8 cellular contexts compared by ENCODE assay signal in the genomic region with DNA sequence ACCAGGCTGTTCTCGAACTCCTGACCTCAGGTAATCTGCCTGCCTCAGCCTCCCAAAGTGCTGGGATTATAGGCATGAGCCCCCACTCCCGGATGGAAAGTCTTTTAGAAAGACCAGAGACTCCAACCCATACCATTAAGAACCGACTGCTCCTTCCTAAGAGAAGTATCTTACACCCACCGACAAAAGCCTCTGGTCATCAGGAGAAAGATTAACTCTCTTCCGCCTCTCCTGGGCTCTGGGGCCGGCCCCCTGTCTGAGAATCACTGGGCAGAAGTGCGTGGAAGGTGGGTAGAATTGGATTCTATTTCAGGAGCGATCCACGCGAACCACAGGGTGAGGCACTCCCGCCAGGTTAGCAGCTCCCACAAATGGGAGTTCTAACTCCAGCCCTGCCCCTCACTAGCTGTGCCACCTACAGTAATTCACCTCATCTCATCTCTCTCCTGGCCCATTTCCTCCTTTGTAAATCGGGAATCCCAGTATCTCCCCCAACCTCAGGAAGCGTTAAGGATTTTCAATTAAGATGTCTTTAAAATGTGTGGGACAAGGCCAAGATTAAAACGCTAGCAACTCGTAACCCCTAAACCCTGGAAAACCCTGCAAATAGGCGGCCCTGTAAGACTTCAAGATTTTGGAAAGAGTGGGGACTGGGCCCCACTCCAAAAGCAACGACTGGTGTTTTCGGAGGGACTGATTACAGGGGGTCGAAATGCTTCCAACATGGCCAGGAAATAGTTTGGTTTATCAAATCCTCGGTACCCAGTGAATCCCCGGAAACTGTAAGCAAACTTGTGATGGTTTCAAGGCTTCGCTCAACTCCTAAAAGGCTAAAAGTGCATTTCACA. TPM values are rescaled to one million over a fixed set of nuclear protein-coding genes. Genes with fewer than 3 reads are reported as not detected.
DNase-seq lines count a peak whose midpoint lies in the region; ATAC-seq and TF ChIP-seq lines count a peak whose summit lies in the region.

No MANE protein-coding gene starts in this region.

- peak overlapping the region; percentile 94 for H3K9ac ChIP-seq in mesendoderm (ENCODE audit: low read length)

- H3K56ac ChIP-seq in mesendoderm (ENCODE audit: low read length), result peak overlapping the region; percentile 95

- H3K4me3 Mint-ChIP-seq in HFFc6 (peak overlapping the region; percentile 91), MCF 10A (ENCODE audit: unreplicated experiment) (peak overlapping the region; percentile 97)

- peak overlapping the region; percentile 74 for H3K4me3 ChIP-seq in mesendoderm (ENCODE audit: low read length)

- H3K18ac ChIP-seq in mesendoderm (ENCODE audit: low read length), result peak overlapping the region; percentile 47

- peaks cover 47% of the 10 kb centered on the region for H3K79me2 ChIP-seq in mesendoderm (ENCODE audit: control insufficient read depth, insufficient read depth, low read length)

- peaks cover 7% of the 10 kb centered on the region for H3K27me3 Mint-ChIP-seq in HFFc6 (ENCODE audit: insufficient read depth)
- no peaks in the 10 kb centered on the region for H3K27me3 Mint-ChIP-seq in MCF 10A (ENCODE audit: insufficient read depth, unreplicated experiment)

- H2AK5ac ChIP-seq in mesendoderm (ENCODE audit: low read length), result peak overlapping the region; percentile 96

- BruUV-seq in MCF 10A (replicated peaks; lab: Mats Ljungman, UMichigan), result TSS peak; percentile 40

- intact Hi-C loops in MCF 10A (cut with micrococcal nuclease), result no loop called here

- H4K5ac ChIP-seq in mesendoderm (ENCODE audit: low read length), result peak overlapping the region; percentile 68

- no peak overlapping the region for H2BK120ac ChIP-seq in mesendoderm (ENCODE audit: low read depth, low read length)

- H3K9me3 Mint-ChIP-seq in HFFc6, result no peaks in the 10 kb centered on the region
- no peaks in the 10 kb centered on the region for H3K9me3 Mint-ChIP-seq in MCF 10A (ENCODE audit: unreplicated experiment)

- H2BK5ac ChIP-seq in mesendoderm (ENCODE audit: low read length), result peak overlapping the region; percentile 66

- no peak overlapping the region for H2BK15ac ChIP-seq in mesendoderm (replicated peaks; ENCODE audit: low read depth)

- no peak for TF ChIP-seq CTCF in 22Rv1 (IDR thresholded peaks at IDR 0.05)
- no peak for TF ChIP-seq CTCF in HFFc6 (IDR thresholded peaks at IDR 0.05)
- no peak for TF ChIP-seq CTCF in MCF 10A (IDR thresholded peaks at IDR 0.05; ENCODE audit: unreplicated experiment)

- H3K36me3 ChIP-seq in mesendoderm (ENCODE audit: control insufficient read depth, insufficient read depth, low read length), result peaks cover 28% of the 10 kb centered on the region

- H3K23ac ChIP-seq in mesendoderm (ENCODE audit: low read length), result no peak overlapping the region

- WGBS in mesendoderm (ENCODE audit: extremely low coverage, insufficient coverage, low lambda C conversion rate), result no CpG with 5 or more reads among the region's 22 CpGs

- H3K4ac ChIP-seq in mesendoderm (ENCODE audit: low read depth, low read length), result peak overlapping the region; percentile 100

- peaks cover 4% of the 10 kb centered on the region for H3K4me1 ChIP-seq in mesendoderm (ENCODE audit: control insufficient read depth, low read depth, low read length)

- no peak overlapping the region for H4K8ac ChIP-seq in mesendoderm (ENCODE audit: low read depth, low read length)

- H3K4me1 Mint-ChIP-seq in HFFc6 (ENCODE audit: low read depth) (peaks cover 58% of the 10 kb centered on the region), MCF 10A (ENCODE audit: insufficient read depth, unreplicated experiment) (peaks cover 28% of the 10 kb centered on the region)

- CTCF ChIA-PET in MCF 10A (lab: Yijun Ruan, JAX), result interaction anchor here (1.1 to 1.8 kb wide), 2 partner anchors 9 to 15 kb away, joined by 3 to 15 read pairs; no protein-coding TSS in a partner anchor

- H3K36me3 Mint-ChIP-seq in HFFc6 (ENCODE audit: low read depth), result peaks cover 45% of the 10 kb centered on the region
- peaks cover 63% of the 10 kb centered on the region for H3K36me3 Mint-ChIP-seq in MCF 10A (ENCODE audit: insufficient read depth, unreplicated experiment)

- POLR2A ChIA-PET in MCF 10A (lab: Yijun Ruan, JAX), result interaction anchor here (0.5 to 2.7 kb wide), 29 partner anchors 9 to 918 kb away, joined by 3 to 59 read pairs (median 4); a partner anchor contains a TSS

- DNase-seq in HFFc6 (no peak), MCF 10A (ENCODE audit: unreplicated experiment) (no peak), mesendoderm (no peak), NCI-H1417 (lab: John Stamatoyannopoulos, UW) (no peak), NCI-H2029 (lab: John Stamatoyannopoulos, UW) (no peak), DMS153 treated with DMSO at 0.1 percent for 48 hours (lab: John Stamatoyannopoulos, UW; ENCODE audit: unreplicated experiment) (no peak)

- H3K79me1 ChIP-seq in mesendoderm (ENCODE audit: low read length), result peaks cover 20% of the 10 kb centered on the region

- peak overlapping the region; percentile 98 for H3K27ac Mint-ChIP-seq in HFFc6
- peak overlapping the region; percentile 99 for H3K27ac Mint-ChIP-seq in MCF 10A (ENCODE audit: low read depth, unreplicated experiment)

- H3K27ac ChIP-seq in 22Rv1 (peak overlapping the region; percentile 100), mesendoderm (ENCODE audit: low read depth, low read length) (peak overlapping the region; percentile 79)

- H3K4me2 ChIP-seq in mesendoderm (ENCODE audit: low read length), result peak overlapping the region; percentile 78

- no peaks in the 10 kb centered on the region for H3K27me3 ChIP-seq in mesendoderm (ENCODE audit: insufficient read depth, low read length, poor library complexity)

- no peak for ATAC-seq in GM18511 (IDR thresholded peaks at IDR 0.05; ENCODE audit: unreplicated experiment)

RNA-seq across cellular contexts. Expression of a gene that starts 1.3 kb away (rescaled TPM):
- total RNA-seq in HFFc6 (2021; fragmentation: NEBNext Ultra II Directional; extraction: Animal tissue kit (Norgen Biotek cat#: 25700)), result 100 to 1,000 TPM; 337 to 467 (median 441) TPM
- total RNA-seq in MCF 10A (2022), result 288 and 421 TPM in 2 replicates
- 460 TPM for polyA plus RNA-seq in mesendoderm (2013, experiment 1 of 2)
- polyA plus RNA-seq in mesendoderm (2013, experiment 2 of 2), result 455 TPM

RNA-seq across cellular contexts. Expression of a gene that starts 16.9 kb away (rescaled TPM):
- total RNA-seq in HFFc6 (2021; fragmentation: NEBNext Ultra II Directional; extraction: Animal tissue kit (Norgen Biotek cat#: 25700)), result 10 to 100 TPM; 35.5 to 48.5 (median 45.6) TPM
- 109 and 130 TPM in 2 replicates for total RNA-seq in MCF 10A (2022)
- polyA plus RNA-seq in mesendoderm (2013, experiment 1 of 2), result 147 TPM
- 149 TPM for polyA plus RNA-seq in mesendoderm (2013, experiment 2 of 2)

RNA-seq across cellular contexts. Expression of a gene that starts 29.6 kb away (rescaled TPM):
- 1 to 10 TPM in 5 of 6 experiments, under 1 TPM in 1; 0.69 to 3.5 (median 1.7) TPM for total RNA-seq in HFFc6 (2021; fragmentation: NEBNext Ultra II Directional; extraction: Animal tissue kit (Norgen Biotek cat#: 25700))
- 3.7 and 4.7 TPM in 2 replicates for total RNA-seq in MCF 10A (2022)
- polyA plus RNA-seq in mesendoderm (2013, experiment 1 of 2), result 6.3 TPM
- polyA plus RNA-seq in mesendoderm (2013, experiment 2 of 2), result 5.7 TPM

RNA-seq across cellular contexts. Expression of a gene that starts 35.8 kb away (rescaled TPM):
- total RNA-seq in HFFc6 (2021; fragmentation: NEBNext Ultra II Directional; extraction: Animal tissue kit (Norgen Biotek cat#: 25700)), result under 1 TPM in 1 of 6 experiments, not detected in 5; 0.43 TPM
- total RNA-seq in MCF 10A (2022), result 0.61 TPM in 1 of 2 replicates, not detected in the other
- polyA plus RNA-seq in mesendoderm (2013, experiment 1 of 2), result 0.13 TPM
- 0.10 TPM for polyA plus RNA-seq in mesendoderm (2013, experiment 2 of 2)

RNA-seq across cellular contexts. Expression of a gene that starts 50.9 kb away (rescaled TPM):
- 10 to 100 TPM; 34.9 to 36.4 (median 35.6) TPM for total RNA-seq in HFFc6 (2021; fragmentation: NEBNext Ultra II Directional; extraction: Animal tissue kit (Norgen Biotek cat#: 25700))
- total RNA-seq in MCF 10A (2022), result 35.5 and 37.4 TPM in 2 replicates
- polyA plus RNA-seq in mesendoderm (2013, experiment 1 of 2), result 5.4 TPM
- polyA plus RNA-seq in mesendoderm (2013, experiment 2 of 2), result 5.4 TPM
